13 cellular contexts compared by ENCODE assay signal in genomic region chr6:105522626-105523322, GRCh38.
DNase-seq lines count a peak whose midpoint lies in the region; ATAC-seq, FAIRE-seq and TF ChIP-seq lines count a peak whose summit lies in the region.
"Had no signal": no experiment of that assay in that cellular context is flagged by ENCODE, and none has a peak within 500 bp of the region (broad histone marks: within the 10 kb centered on the region; RNA-seq: fewer than 3 reads in every experiment).

No MANE protein-coding gene starts in this region.

- H3K9me3 ChIP-seq in breast epithelium, result no peaks in the 10 kb centered on the region
- H3K9me3 ChIP-seq in CD4-positive, alpha-beta T cell (ENCODE audit: control insufficient read depth, low read length), result no peaks in the 10 kb centered on the region

- H3K27ac ChIP-seq in breast epithelium, result no peak overlapping the region
- H3K27ac ChIP-seq in CD4-positive, alpha-beta T cell (ENCODE audit: low read depth, low read length), result no peak overlapping the region
- H3K27ac ChIP-seq: gastroesophageal sphincter had no signal

- no peaks in the 10 kb centered on the region for H3K36me3 Mint-ChIP-seq in MCF 10A (ENCODE audit: insufficient read depth, unreplicated experiment)
- H3K36me3 Mint-ChIP-seq in stimulated activated effector memory CD8-positive, alpha-beta T cell treated with anti-CD3 and anti-CD28 coated beads, Interleukin-12 subunit alpha, Interleukin-12 subunit beta, amount 100 ng/mL, for 72 hours, result no peaks in the 10 kb centered on the region
- H3K36me3 Mint-ChIP-seq in CD4-positive, alpha-beta T cell (ENCODE audit: low read depth), result no peaks in the 10 kb centered on the region

- H3K4me3 ChIP-seq in breast epithelium (no peak overlapping the region), bronchial epithelial cell (ENCODE audit: low read depth, low read length) (no peak overlapping the region)
- H3K4me3 ChIP-seq: gastroesophageal sphincter had no signal

- POLR2A ChIA-PET in MCF 10A (lab: Yijun Ruan, JAX), result interaction anchor here (1.4 kb wide), 1 partner anchor 79 kb away, joined by 7 read pairs; no protein-coding TSS in a partner anchor
- POLR2A ChIA-PET in CD4-positive, alpha-beta T cell (lab: Charles Lee), result no interaction called here

- no peak overlapping the region for H3K4me3 Mint-ChIP-seq in MCF 10A (ENCODE audit: unreplicated experiment)
- no peak overlapping the region for H3K4me3 Mint-ChIP-seq in stimulated activated effector memory CD8-positive, alpha-beta T cell treated with anti-CD3 and anti-CD28 coated beads, Interleukin-12 subunit alpha, Interleukin-12 subunit beta, amount 100 ng/mL, for 72 hours
- H3K4me3 Mint-ChIP-seq in CD4-positive, alpha-beta T cell, result no peak overlapping the region
- H3K4me3 Mint-ChIP-seq: endodermal cell, neural crest cell had no signal

- BruUV-seq in MCF 10A (replicated peaks; lab: Mats Ljungman, UMichigan), result no TSS peak

- FAIRE-seq in bronchial epithelial cell (lab: Jason Lieb, UNC), result no peak

- intact Hi-C loops in MCF 10A (cut with micrococcal nuclease) (no loop called here), breast epithelium (cut with DNase I; ENCODE audit: low total_unique reads) (no loop called here)
- intact Hi-C loops in CD4-positive, alpha-beta T cell (cut with DNase I, micrococcal nuclease), result no loop called here

- peak; percentile 72 for ATAC-seq in stimulated activated effector memory CD8-positive, alpha-beta T cell treated with anti-CD3 and anti-CD28 coated beads, Interleukin-12 subunit alpha, Interleukin-12 subunit beta, amount 100 ng/mL, for 72 hours
- ATAC-seq in HG03354 (IDR thresholded peaks at IDR 0.05; ENCODE audit: poor library complexity, severe bottlenecking, unreplicated experiment), result no peak
- no peak for ATAC-seq in CD4-positive, alpha-beta T cell (ENCODE audit: poor library complexity)
- ATAC-seq: gastroesophageal sphincter had no signal

- CTCF ChIA-PET in MCF 10A (lab: Yijun Ruan, JAX), result interaction anchor here (0.9 kb wide), 1 partner anchor 11 kb away, joined by 3 read pairs; no protein-coding TSS in a partner anchor
- CTCF ChIA-PET in CD4-positive, alpha-beta T cell (lab: Charles Lee), result no interaction called here

- TF ChIP-seq CTCF in MCF 10A (IDR thresholded peaks at IDR 0.05; ENCODE audit: unreplicated experiment) (no peak), breast epithelium (IDR thresholded peaks at IDR 0.05) (no peak), bronchial epithelial cell (IDR thresholded peaks at IDR 0.05; ENCODE audit: insufficient read depth, low read length, severe bottlenecking) (no peak)
- no peak for TF ChIP-seq CTCF in CD4-positive, alpha-beta T cell (IDR thresholded peaks at IDR 0.05)

- TF ChIP-seq POLR2A in breast epithelium (IDR thresholded peaks at IDR 0.05), result no peak

- H3K27ac Mint-ChIP-seq in MCF 10A (ENCODE audit: low read depth, unreplicated experiment), result peak overlapping the region; percentile 74
- H3K27ac Mint-ChIP-seq in stimulated activated effector memory CD8-positive, alpha-beta T cell treated with anti-CD3 and anti-CD28 coated beads, Interleukin-12 subunit alpha, Interleukin-12 subunit beta, amount 100 ng/mL, for 72 hours, result peak overlapping the region; percentile 15
- H3K27ac Mint-ChIP-seq in CD4-positive, alpha-beta T cell, result no peak overlapping the region
- H3K27ac Mint-ChIP-seq: endodermal cell had no signal

- H3K36me3 ChIP-seq in breast epithelium (no peaks in the 10 kb centered on the region), bronchial epithelial cell (ENCODE audit: control insufficient read depth, insufficient read depth, low read length) (no peaks in the 10 kb centered on the region)
- H3K36me3 ChIP-seq: gastroesophageal sphincter had no signal

- no peaks in the 10 kb centered on the region for H3K27me3 Mint-ChIP-seq in MCF 10A (ENCODE audit: insufficient read depth, unreplicated experiment)
- H3K27me3 Mint-ChIP-seq in CD4-positive, alpha-beta T cell, result peaks cover 6% of the 10 kb centered on the region

- H3K27me3 ChIP-seq in breast epithelium, result no peaks in the 10 kb centered on the region
- H3K27me3 ChIP-seq in bronchial epithelial cell (ENCODE audit: control insufficient read depth, insufficient read depth, low read length), result no peaks in the 10 kb centered on the region
- H3K27me3 ChIP-seq in CD4-positive, alpha-beta T cell (ENCODE audit: control insufficient read depth, insufficient read depth, low read length), result no peaks in the 10 kb centered on the region
- H3K27me3 ChIP-seq: gastroesophageal sphincter had no signal

- H3K4me1 ChIP-seq in breast epithelium, result no peaks in the 10 kb centered on the region
- H3K4me1 ChIP-seq: gastroesophageal sphincter had no signal

- peaks cover 5% of the 10 kb centered on the region for H3K4me1 Mint-ChIP-seq in MCF 10A (ENCODE audit: insufficient read depth, unreplicated experiment)
- H3K4me1 Mint-ChIP-seq in stimulated activated effector memory CD8-positive, alpha-beta T cell treated with anti-CD3 and anti-CD28 coated beads, Interleukin-12 subunit alpha, Interleukin-12 subunit beta, amount 100 ng/mL, for 72 hours, result peaks cover 32% of the 10 kb centered on the region
- H3K4me1 Mint-ChIP-seq in CD4-positive, alpha-beta T cell (ENCODE audit: low read depth), result no peaks in the 10 kb centered on the region
- H3K4me1 Mint-ChIP-seq: neural crest cell had no signal

- peak; percentile 52 for DNase-seq in MCF 10A (ENCODE audit: unreplicated experiment)
- no peak for DNase-seq in breast epithelium (ENCODE audit: low spot score in 2 of 2)
- DNase-seq in NCI-H69 (lab: John Stamatoyannopoulos, UW), result peak; percentile 13
- DNase-seq in bronchial epithelial cell (ENCODE audit: low read depth), result peak; percentile 63
- DNase-seq in stimulated activated effector memory CD8-positive, alpha-beta T cell treated with anti-CD3 and anti-CD28 coated beads, Interleukin-12 subunit alpha, Interleukin-12 subunit beta, amount 100 ng/mL, for 72 hours (ENCODE audit: low spot score in 2 of 2), result no peak
- DNase-seq in NCI-H2107 treated with DMSO at 0.1 percent for 48 hours (lab: John Stamatoyannopoulos, UW; ENCODE audit: unreplicated experiment), result no peak
- DNase-seq in CD4-positive, alpha-beta T cell, result no peak
- DNase-seq: endodermal cell, NCI-H2029, NCI-H774 had no signal

- H3K9me3 Mint-ChIP-seq in MCF 10A (ENCODE audit: unreplicated experiment), result peaks cover 8% of the 10 kb centered on the region
- peaks cover 6% of the 10 kb centered on the region for H3K9me3 Mint-ChIP-seq in stimulated activated effector memory CD8-positive, alpha-beta T cell treated with anti-CD3 and anti-CD28 coated beads, Interleukin-12 subunit alpha, Interleukin-12 subunit beta, amount 100 ng/mL, for 72 hours
- peaks cover 2% of the 10 kb centered on the region for H3K9me3 Mint-ChIP-seq in CD4-positive, alpha-beta T cell

Comparison
In these comparisons a context has a peak if more than half of its experiments do, and no peak if none do; other contexts are left out.
1. DNase-seq: peak in MCF 10A (single experiment), NCI-H69 (single experiment) and bronchial epithelial cell (single experiment); none in breast epithelium (0 of 2), stimulated activated effector memory CD8-positive, alpha-beta T cell treated with anti-CD3 and anti-CD28 coated beads, Interleukin-12 subunit alpha, Interleukin-12 subunit beta, amount 100 ng/mL, for 72 hours (0 of 2), NCI-H2107 treated with DMSO at 0.1 percent for 48 hours (single experiment) and CD4-positive, alpha-beta T cell (0 of 10).